Comparison of ENCODE assay signal across 21 cellular contexts in genomic region chr10:24299587-24300258, GRCh38.
DNase-seq lines count a peak whose midpoint lies in the region; ATAC-seq and TF ChIP-seq lines count a peak whose summit lies in the region.
"Had no signal": no experiment of that assay in that cellular context is flagged by ENCODE, and none has a peak within 500 bp of the region (broad histone marks: within the 10 kb centered on the region; RNA-seq: fewer than 3 reads in every experiment).

No MANE protein-coding gene starts in this region.

- peaks cover 28% of the 10 kb centered on the region for H3K79me2 ChIP-seq in mammary epithelial cell (ENCODE audit: insufficient read depth, low read length)

- in situ Hi-C loops in mammary epithelial cell (cut with MboI; ENCODE audit: low sequenced_read_pairs in 2 of 2) = no loop called here

- no peaks in the 10 kb centered on the region for H3K36me3 Mint-ChIP-seq in activated T-cell treated with anti-CD3 and anti-CD28 coated beads, Interleukin-2, amount 50 U/mL, for 4 hours (ENCODE audit: insufficient read depth)

- ATAC-seq in activated T-cell treated with anti-CD3 and anti-CD28 coated beads, Interleukin-2, amount 50 U/mL, for 4 hours = peak; percentile 38 to 46
- peak; percentile 32 to 68 (median 46) for ATAC-seq in psoas muscle
- ATAC-seq: mucosa of descending colon, T-helper 17 cell had no signal

- no peak overlapping the region for H3K4me3 ChIP-seq in mammary epithelial cell (replicated peaks in 1 of 3; ENCODE audit: insufficient read depth in 1 of 3, low read depth in 2 of 3, low read length in 3 of 3)
- no peak overlapping the region for H3K4me3 ChIP-seq in psoas muscle
- H3K4me3 ChIP-seq: A549, ascending aorta, mucosa of descending colon had no signal

- CTCF ChIA-PET in mammary epithelial cell (lab: Charles Lee; ENCODE audit: low non-redundant PET) = no interaction called here

- H3K36me3 ChIP-seq in mammary epithelial cell (ENCODE audit: insufficient read depth, low read length) (peaks cover 4% of the 10 kb centered on the region), psoas muscle (ENCODE audit: insufficient read depth in 1 of 2, low read depth in 1 of 2) (no peaks in the 10 kb centered on the region)
- H3K36me3 ChIP-seq: ascending aorta had no signal

- H3K9me3 ChIP-seq in mammary epithelial cell (replicated peaks; ENCODE audit: insufficient read depth, low read length) (no peaks in the 10 kb centered on the region), psoas muscle (no peaks in the 10 kb centered on the region)
- H3K9me3 ChIP-seq: A549, ascending aorta, mucosa of descending colon had no signal

- no peaks in the 10 kb centered on the region for H3K27me3 Mint-ChIP-seq in activated T-cell treated with anti-CD3 and anti-CD28 coated beads, Interleukin-2, amount 50 U/mL, for 4 hours (ENCODE audit: low read depth)

- DNase-seq in activated T-cell treated with anti-CD3 and anti-CD28 coated beads, Interleukin-2, amount 50 U/mL, for 4 hours = no peak
- no peak for DNase-seq in activated T-cell treated with anti-CD3 and anti-CD28 coated beads, Interleukin-2, amount 50 U/mL, for 48 hours
- peak; percentile 76 for DNase-seq in HT1080 (ENCODE audit: low read depth)
- peak; percentile 29 for DNase-seq in mammary epithelial cell
- no peak for DNase-seq in psoas muscle
- DNase-seq in NCI-H1694 (lab: John Stamatoyannopoulos, UW) = no peak
- DNase-seq in KG1 (lab: John Stamatoyannopoulos, UW) = no peak
- DNase-seq in GF-D8 (lab: John Stamatoyannopoulos, UW) = no peak
- DNase-seq: activated CD4-positive, alpha-beta T cell treated with anti-CD3 and anti-CD28 coated beads for 4 hours; COR-L47; effector CD8-positive, alpha-beta T cell; foreskin melanocyte; H9; mucosa of descending colon; NCI-H1436 treated with DMSO at 0.1 percent for 48 hours; NCI-H510A; posterior cingulate gyrus; stimulated activated CD4-positive, alpha-beta T cell treated with anti-CD3 and anti-CD28 coated beads, Interleukin-12 subunit alpha, Interleukin-12 subunit beta, amount 100 ng/mL, for 4 hours; T-helper 17 cell had no signal

- no peak overlapping the region for H2AFZ ChIP-seq in mammary epithelial cell (ENCODE audit: low read depth, low read length)

- BruUV-seq in mammary epithelial cell (replicated peaks; lab: Mats Ljungman, UMichigan) = no TSS peak

- WGBS in mammary epithelial cell (ENCODE audit: low coverage, missing lambda C conversion rate) = 82% methylated on average over 6 of the region's 6 CpGs
- 69 to 93% (median 80%) methylated on average over 6 of the region's 6 CpGs for WGBS in psoas muscle, 3 donors

- no peak for TF ChIP-seq CTCF in mammary epithelial cell (conservative IDR thresholded peaks at IDR 0.05 in 1 of 2, IDR thresholded peaks at IDR 0.05 in 1 of 2; ENCODE audit: extremely low read depth in 1 of 2, insufficient read depth in 1 of 2, low read depth in 1 of 2, low read length in 2 of 2)
- TF ChIP-seq CTCF in psoas muscle (IDR thresholded peaks at IDR 0.05) = no peak

- H3K4me2 ChIP-seq in mammary epithelial cell (ENCODE audit: insufficient read depth, low read depth, low read length) = no peak overlapping the region
- H3K4me2 ChIP-seq: A549 had no signal

- intact Hi-C loops in mammary epithelial cell (cut with micrococcal nuclease) (no loop called here), psoas muscle (cut with DNase I) (loop anchor here in 1 of 2 donors (10.0 kb wide), 1 partner anchor 55 kb away; no protein-coding TSS in a partner anchor)

- no peaks in the 10 kb centered on the region for H3K4me1 Mint-ChIP-seq in activated T-cell treated with anti-CD3 and anti-CD28 coated beads, Interleukin-2, amount 50 U/mL, for 4 hours (ENCODE audit: low read depth)
- H3K4me1 Mint-ChIP-seq: H9, T-helper 17 cell had no signal

- no peak overlapping the region for H3K9ac ChIP-seq in mammary epithelial cell (ENCODE audit: insufficient read depth, low read length)

- no peak overlapping the region for H3K27ac ChIP-seq in mammary epithelial cell (ENCODE audit: insufficient read depth, low read depth, low read length)
- peak overlapping the region; percentile 30 for H3K27ac ChIP-seq in psoas muscle
- H3K27ac ChIP-seq: A549, ascending aorta had no signal

- dilution Hi-C loops in mammary epithelial cell (cut with HindIII; ENCODE audit: low sequenced_read_pairs) = no loop called here

- H3K27me3 ChIP-seq in mammary epithelial cell (ENCODE audit: insufficient read depth, low read length) (no peaks in the 10 kb centered on the region), psoas muscle (ENCODE audit: insufficient read depth in 3 of 3, low read length in 2 of 3) (no peaks in the 10 kb centered on the region)
- H3K27me3 ChIP-seq: ascending aorta had no signal

- H3K4me1 ChIP-seq in mammary epithelial cell (ENCODE audit: insufficient read depth, low read length) = no peaks in the 10 kb centered on the region
- peaks cover 14% of the 10 kb centered on the region for H3K4me1 ChIP-seq in psoas muscle
- H3K4me1 ChIP-seq: A549 had no signal

- no peaks in the 10 kb centered on the region for H4K20me1 ChIP-seq in mammary epithelial cell (ENCODE audit: insufficient read depth, low read length)

- H3K9me3 Mint-ChIP-seq in activated T-cell treated with anti-CD3 and anti-CD28 coated beads, Interleukin-2, amount 50 U/mL, for 4 hours = no peaks in the 10 kb centered on the region
- H3K9me3 Mint-ChIP-seq: H9 had no signal

- no peak overlapping the region for H3K4me3 Mint-ChIP-seq in activated T-cell treated with anti-CD3 and anti-CD28 coated beads, Interleukin-2, amount 50 U/mL, for 4 hours
- H3K4me3 Mint-ChIP-seq: H9, T-helper 17 cell had no signal

Comparison
In these comparisons a context has a peak if more than half of its experiments do, and no peak if none do; other contexts are left out.
1. DNase-seq: peak in HT1080 (single experiment) and mammary epithelial cell (single experiment); none in activated T-cell treated with anti-CD3 and anti-CD28 coated beads, Interleukin-2, amount 50 U/mL, for 4 hours (single experiment), activated T-cell treated with anti-CD3 and anti-CD28 coated beads, Interleukin-2, amount 50 U/mL, for 48 hours (0 of 2), psoas muscle (0 of 2), NCI-H1694 (single experiment), KG1 (single experiment) and GF-D8 (single experiment).